ENCODE assay signal across 8 cellular contexts in genomic region chr3:47380026-47380600, GRCh38. TPM values are rescaled to one million over a fixed set of nuclear protein-coding genes. Genes with fewer than 3 reads are reported as not detected.
DNase-seq lines count a peak whose midpoint lies in the region; ATAC-seq, FAIRE-seq and TF ChIP-seq lines count a peak whose summit lies in the region.

No MANE protein-coding gene starts in this region.

- under 1% methylated on average over 21 of the region's 23 CpGs for WGBS in HepG2 (ENCODE audit: low lambda C conversion rate)
- WGBS in upper lobe of left lung, 2 donors, result 12 to 17% methylated on average over 19 to 23 of the region's 23 CpGs

- POLR2A ChIA-PET in AG04450 (lab: Yijun Ruan, JAX), result interaction anchor here (0.6 to 1.3 kb wide), 15 partner anchors 9 to 340 kb away, joined by 3 to 9 read pairs (median 4); partner anchors contain the start of gene SETD2
- POLR2A ChIA-PET in HepG2 (lab: Yijun Ruan, JAX), result interaction anchor here (0.5 to 3.2 kb wide), 28 partner anchors 10 to 445 kb away, joined by 3 to 25 read pairs (median 4); partner anchors contain the start of genes KIF9, KLHL18, SCAP and SETD2

- H3K4me3 ChIP-seq in AG04450 (ENCODE audit: low read depth, low read length) (peak overlapping the region; percentile 98), HepG2 (replicated peaks in 1 of 3; ENCODE audit: insufficient read depth in 1 of 3, low read depth in 2 of 3, low read length in 3 of 3) (peak overlapping the region; percentile 83 to 99 (median 87)), upper lobe of left lung (peak overlapping the region; percentile 69 to 81 (median 78))

- intact Hi-C loops in HepG2 (cut with micrococcal nuclease; ENCODE audit: unreplicated experiment), result loop anchor here (1.0 to 2.0 kb wide), 2 partner anchors 15 to 95 kb away; partner anchors contain the start of gene SCAP

- H4K20me1 ChIP-seq in HepG2 (ENCODE audit: insufficient read depth, low read length), result peaks cover 11% of the 10 kb centered on the region

- no peaks in the 10 kb centered on the region for H3K36me3 ChIP-seq in HepG2 (replicated peaks in 1 of 2; ENCODE audit: control insufficient read depth in 1 of 2, insufficient read depth in 2 of 2, low read length in 2 of 2)
- peaks cover 0 to 3% (median 0%) of the 10 kb centered on the region in 4 donors for H3K36me3 ChIP-seq in upper lobe of left lung

- CTCF ChIA-PET in AG04450 (lab: Charles Lee), result no interaction called here
- CTCF ChIA-PET in HepG2 (lab: Yijun Ruan, JAX; ENCODE audit: low intra/inter-chr PET ratio, low total read pairs), result no interaction called here

- in situ Hi-C loops in HepG2 (cut with HindIII; ENCODE audit: extremely low pct_ligation_motif_present, low pct_unique_long_range_greater_than_20kb), result no loop called here

- no peaks in the 10 kb centered on the region for H3K27me3 ChIP-seq in AG04450 (ENCODE audit: control insufficient read depth, insufficient read depth, low read length)
- no peaks in the 10 kb centered on the region; a peak in 1 of 5 replicates for H3K27me3 ChIP-seq in HepG2 (ENCODE audit: control insufficient read depth in 1 of 2, insufficient read depth in 2 of 2, low read length in 2 of 2)
- H3K27me3 ChIP-seq in upper lobe of left lung, result no peaks in the 10 kb centered on the region

- H3K27ac ChIP-seq in AG04450 (ENCODE audit: low read depth, low read length) (peak overlapping the region; percentile 99), angular gyrus (ENCODE audit: low read depth, low read length) (peak overlapping the region; percentile 92), HepG2 (ENCODE audit: extremely low read length, insufficient read depth, low read length) (peak overlapping the region; percentile 99), upper lobe of left lung (peak overlapping the region; percentile 94 to 97 (median 96))

- peak overlapping the region; percentile 91 for H3K4me2 ChIP-seq in HepG2 (ENCODE audit: low read depth, low read length)

- TF ChIP-seq CTCF in AG04450 (IDR thresholded peaks at IDR 0.05; ENCODE audit: low read depth, low read length) (peak; percentile 8; the same call in 1 of the 2 replicates), HepG2 (CRISPR knock-in tag; IDR thresholded peaks at IDR 0.05) (no peak), upper lobe of left lung (IDR thresholded peaks at IDR 0.05) (peak in 2 of 6 experiments; percentile 18 to 31)

- TF ChIP-seq POLR2A in HepG2 (IDR thresholded peaks at IDR 0.05; ENCODE audit: insufficient read depth in 1 of 2, low read depth in 2 of 2, low read length in 2 of 2) (peak; percentile 8 to 64; a peak in 2 of 4 replicates), upper lobe of left lung (IDR thresholded peaks at IDR 0.05) (no peak)

- H2AFZ ChIP-seq in HepG2 (ENCODE audit: low read length), result no peak overlapping the region

- DNase-seq in AG04450 (ENCODE audit: low read depth, low spot score) (no peak), HepG2 (ENCODE audit: low spot score) (no peak), upper lobe of left lung (no peak), NCI-H526 (lab: John Stamatoyannopoulos, UW) (no peak), middle frontal gyrus (ENCODE audit: extremely low spot score, low spot score) (no peak)
- DNase-seq in effector CD8-positive, alpha-beta T cell (lab: John Stamatoyannopoulos, UW), result no peak

- no peak for TF ChIP-seq RAD21 in HepG2 (CRISPR knock-in tag; IDR thresholded peaks at IDR 0.05)

- peaks cover 34% of the 10 kb centered on the region for H3K79me2 ChIP-seq in HepG2 (ENCODE audit: insufficient read depth, low read length)

- peak overlapping the region; percentile 98 for H3K9ac ChIP-seq in HepG2 (ENCODE audit: insufficient read depth, low read depth, low read length)

- peaks cover 77% of the 10 kb centered on the region for H3K4me1 ChIP-seq in HepG2 (ENCODE audit: insufficient read depth, low read length)
- peaks cover 22 to 55% (median 26%) of the 10 kb centered on the region in 4 donors for H3K4me1 ChIP-seq in upper lobe of left lung

- BruUV-seq in HepG2 (replicated peaks; lab: Mats Ljungman, UMichigan), result no TSS peak

- TF ChIP-seq EP300 in HepG2 (IDR thresholded peaks at IDR 0.05; ENCODE audit: low read depth in 2 of 2, low read length in 2 of 2) (no peak), HepG2 (CRISPR knock-in tag; IDR thresholded peaks at IDR 0.05; ENCODE audit: borderline replicate concordance) (no peak), upper lobe of left lung (IDR thresholded peaks at IDR 0.05) (no peak)

- ATAC-seq in HG02623 (IDR thresholded peaks at IDR 0.05; ENCODE audit: unreplicated experiment) (peak; percentile 5), HepG2 (no peak), upper lobe of left lung (ENCODE audit: low FRiP score in 2 of 2) (peak in 1 of 2 donors; percentile 40)

- FAIRE-seq in HepG2 (lab: Jason Lieb, UNC), result no peak

- H3K9me3 ChIP-seq in AG04450 (ENCODE audit: control insufficient read depth, insufficient read depth, low read length) (no peaks in the 10 kb centered on the region; the same call in 1 of the 2 replicates), HepG2 (ENCODE audit: low read length) (no peaks in the 10 kb centered on the region), upper lobe of left lung (no peaks in the 10 kb centered on the region)

TF ChIP-seq in HepG2, 621 proteins besides CTCF, POLR2A, EP300 and RAD21 (continues in another document):
- TF ChIP-seq TOE1 (CRISPR knock-in tag; IDR thresholded peaks at IDR 0.05) (no peak), FOXA1 (IDR thresholded peaks at IDR 0.05) (no peak), FOXA1 (CRISPR knock-in tag; IDR thresholded peaks at IDR 0.05) (no peak), MXI1 (IDR thresholded peaks at IDR 0.05; ENCODE audit: borderline replicate concordance, low read depth, low read length) (no peak), MIER2 (CRISPR knock-in tag; IDR thresholded peaks at IDR 0.05) (no peak), UBTF (CRISPR knock-in tag; IDR thresholded peaks at IDR 0.05) (0 out of 2 replicates have a peak, but pooled peaks have one; percentile 70), ZNF781 (CRISPR knock-in tag; IDR thresholded peaks at IDR 0.05; ENCODE audit: borderline replicate concordance, not compliant biosample characterization) (no peak), ZNF83 (CRISPR knock-in tag; IDR thresholded peaks at IDR 0.05; ENCODE audit: borderline replicate concordance) (no peak), ZNF235 (CRISPR knock-in tag; IDR thresholded peaks at IDR 0.05; ENCODE audit: borderline replicate concordance) (no peak), RXRB (CRISPR knock-in tag; IDR thresholded peaks at IDR 0.05; ENCODE audit: borderline replicate concordance) (no peak), REXO4 (CRISPR knock-in tag; IDR thresholded peaks at IDR 0.05; ENCODE audit: borderline replicate concordance) (no peak), GFI1 (CRISPR knock-in tag; IDR thresholded peaks at IDR 0.05; ENCODE audit: borderline replicate concordance) (no peak), ZNF414 (CRISPR knock-in tag; IDR thresholded peaks at IDR 0.05) (0 out of 2 replicates have a peak, but pooled peaks have one; percentile 5)

RNA-seq across cellular contexts. Expression of gene PTPN23, which starts 0.7 kb away (rescaled TPM):
- polyA plus RNA-seq in AG04450 (2011; rRNA removed), result 1.3 and 2.9 TPM in 2 replicates
- polyA minus RNA-seq in AG04450 (2011; rRNA and poly(A)+ RNA removed), result 11.0 and 13.5 TPM in 2 replicates
- total RNA-seq in HepG2 (2016; rRNA removed; fragmentation: Illumina TruSeq; extraction: Trizol), result 3.7 and 13.2 TPM in 2 replicates
- 1.3 and 3.2 TPM in 2 replicates for total RNA-seq in HepG2 (2016; cell fraction: cytosol; rRNA removed; fragmentation: Illumina TruSeq; extraction: Trizol; ENCODE audit: low read depth)
- 4.7 and 9.4 TPM in 2 replicates for total RNA-seq in HepG2 (2016; cell fraction: insoluble cytoplasmic fraction; rRNA removed; fragmentation: Illumina TruSeq; extraction: Trizol)
- total RNA-seq in HepG2 (2016; cell fraction: membrane; rRNA removed; fragmentation: Illumina TruSeq; extraction: Trizol), result 3.7 and 4.3 TPM in 2 replicates
- 12.0 and 16.8 TPM in 2 replicates for total RNA-seq in HepG2 (2016; cell fraction: nucleus; rRNA removed; fragmentation: Illumina TruSeq; extraction: Trizol)
- polyA plus RNA-seq in HepG2 (2011; rRNA removed), result 2.3 and 3.2 TPM in 2 replicates
- polyA plus RNA-seq in HepG2 (2011; cell fraction: cytosol; rRNA removed), result 0.62 and 0.71 TPM in 2 replicates
- 24.4 and 28.9 TPM in 2 replicates for polyA plus RNA-seq in HepG2 (2011; cell fraction: nucleus; rRNA removed)
- 13.7 and 19.4 TPM in 2 replicates for polyA plus RNA-seq in HepG2 (2012)
- 1.3 and 1.5 TPM in 2 replicates for polyA plus RNA-seq in HepG2 (2016; cell fraction: cytosol; fragmentation: Illumina TruSeq; extraction: Trizol; ENCODE audit: low read depth)
- 6.7 and 10.8 TPM in 2 replicates for polyA plus RNA-seq in HepG2 (2016; cell fraction: insoluble cytoplasmic fraction; fragmentation: Illumina TruSeq; extraction: Trizol; ENCODE audit: low read depth)
- 2.6 and 3.1 TPM in 2 replicates for polyA plus RNA-seq in HepG2 (2016; cell fraction: membrane; fragmentation: Illumina TruSeq; extraction: Trizol; ENCODE audit: low read depth)
- polyA plus RNA-seq in HepG2 (2016; cell fraction: nucleus; fragmentation: Illumina TruSeq; extraction: Trizol; ENCODE audit: insufficient read depth, low read depth), result 27.3 and 29.1 TPM in 2 replicates
- 14.1 and 14.5 TPM in 2 replicates for polyA minus RNA-seq in HepG2 (2011; rRNA and poly(A)+ RNA removed; ENCODE audit: low replicate concordance)
- polyA minus RNA-seq in HepG2 (2011; cell fraction: cytosol; rRNA and poly(A)+ RNA removed), result 8.0 and 8.9 TPM in 2 replicates
- polyA minus RNA-seq in HepG2 (2011; cell fraction: nucleus; rRNA and poly(A)+ RNA removed), result 18.3 and 19.1 TPM in 2 replicates
- total RNA-seq in upper lobe of left lung, result 10 to 100 TPM; 32.7 to 93.3 (median 53.7) TPM

Comparison
In these comparisons a context has a peak if more than half of its experiments do, and no peak if none do; other contexts are left out.
1. POLR2A ChIP-seq: peak in HepG2 (2 of 2); none in upper lobe of left lung (0 of 4).
2. Peak in every context shown above with its lines, with median percentiles within 50 percentile points of each other: H3K27ac ChIP-seq and H3K4me3 ChIP-seq.